Comparison of ENCODE assay signal across 8 cellular contexts in genomic region chr6:36443498-36443844, GRCh38. TPM values are rescaled to one million over a fixed set of nuclear protein-coding genes. Genes with fewer than 3 reads are reported as not detected.
DNase-seq lines count a peak whose midpoint lies in the region; ATAC-seq and TF ChIP-seq lines count a peak whose summit lies in the region.

No MANE protein-coding gene starts in this region.

- H3F3A ChIP-seq in GM23338 (replicated peaks; ENCODE audit: low read depth), result peaks cover 4% of the 10 kb centered on the region

- H3K4me1 Mint-ChIP-seq in GM23338, result peaks cover 24% of the 10 kb centered on the region
- peaks cover 51 to 65% (median 55%) of the 10 kb centered on the region in 3 donors for H3K4me1 Mint-ChIP-seq in T-cell

- H3K4me1 ChIP-seq in GM23338 (ENCODE audit: insufficient read depth) (peaks cover 11% of the 10 kb centered on the region), foreskin keratinocyte (peaks cover 16% of the 10 kb centered on the region), skeletal muscle satellite cell (ENCODE audit: control insufficient read depth, insufficient read depth, low read length) (peaks cover 37% of the 10 kb centered on the region)

- H3K4me3 Mint-ChIP-seq in GM23338, result peak overlapping the region; percentile 96
- peak overlapping the region; percentile 96 to 97 (median 97) for H3K4me3 Mint-ChIP-seq in T-cell

- no peak for DNase-seq in GM23338 (ENCODE audit: low spot score)
- DNase-seq in T-cell, result peak in 7 of 34 experiments; percentile 2 to 39 (median 6)
- DNase-seq in foreskin keratinocyte, result no peak
- no peak for DNase-seq in COR-L47 (lab: John Stamatoyannopoulos, UW)
- no peak for DNase-seq in activated CD8-positive, alpha-beta memory T cell treated with anti-CD3 and anti-CD28 coated beads for 24 hours

- ATAC-seq in GM23338, result no peak
- peak in 2 of 4 experiments; percentile 9 for ATAC-seq in T-cell (replicated peaks in 1 of 4)
- no peak for ATAC-seq in foreskin keratinocyte
- ATAC-seq in GM18870 (IDR thresholded peaks at IDR 0.05; ENCODE audit: unreplicated experiment), result no peak
- no peak for ATAC-seq in HG03469 (IDR thresholded peaks at IDR 0.05; ENCODE audit: unreplicated experiment)

- TF ChIP-seq CTCF in GM23338 (conservative IDR thresholded peaks at IDR 0.05; ENCODE audit: low read depth in 2 of 2) (no peak), foreskin keratinocyte (conservative IDR thresholded peaks at IDR 0.05) (no peak)

- H3K27ac Mint-ChIP-seq in GM23338 (peak overlapping the region; percentile 92), T-cell (peak overlapping the region; percentile 94)

- peak overlapping the region; percentile 85 for H3K4me2 ChIP-seq in GM23338
- H3K4me2 ChIP-seq in skeletal muscle satellite cell (ENCODE audit: low read length), result peak overlapping the region; percentile 99

- no peaks in the 10 kb centered on the region for H3K36me3 ChIP-seq in GM23338 (ENCODE audit: insufficient read depth)
- no peaks in the 10 kb centered on the region for H3K36me3 ChIP-seq in skeletal muscle satellite cell (ENCODE audit: insufficient read depth, low read length)

- H3K27me3 ChIP-seq in GM23338 (ENCODE audit: insufficient read depth) (no peaks in the 10 kb centered on the region), foreskin keratinocyte (no peaks in the 10 kb centered on the region), skeletal muscle satellite cell (ENCODE audit: control insufficient read depth, insufficient read depth, low read length) (no peaks in the 10 kb centered on the region)

- CTCF ChIA-PET in T-cell (lab: Charles Lee), result interaction anchor here in 1 of 2 donors (0.6 to 1.3 kb wide), 2 partner anchors 20 to 102 kb away, joined by 3 to 7 read pairs; no protein-coding TSS in a partner anchor

- H4K20me1 ChIP-seq in GM23338 (replicated peaks; ENCODE audit: insufficient read depth), result 0 out of 2 replicates have a peak, but pooled peaks cover 8% of the 10 kb centered on the region

- H3K4me3 ChIP-seq in GM23338, result peak overlapping the region; percentile 91
- H3K4me3 ChIP-seq in skeletal muscle satellite cell (ENCODE audit: low read length), result peak overlapping the region; percentile 95

- H3K9me3 Mint-ChIP-seq in GM23338 (no peaks in the 10 kb centered on the region), T-cell (no peaks in the 10 kb centered on the region)

- no peaks in the 10 kb centered on the region for H3K9me3 ChIP-seq in skeletal muscle satellite cell (replicated peaks; ENCODE audit: low read length)

- peaks cover 9% of the 10 kb centered on the region for H3K36me3 Mint-ChIP-seq in GM23338 (ENCODE audit: low read depth)
- peaks cover 11% of the 10 kb centered on the region for H3K36me3 Mint-ChIP-seq in T-cell

- H3K9ac ChIP-seq in skeletal muscle satellite cell (ENCODE audit: low read depth, low read length), result peak overlapping the region; percentile 99

- H3K27ac ChIP-seq in GM23338 (ENCODE audit: low read depth) (peak overlapping the region; percentile 64; the same call in 1 of the 2 replicates), foreskin keratinocyte (peak overlapping the region; percentile 88)

- H3K27me3 Mint-ChIP-seq in GM23338 (ENCODE audit: insufficient read depth, low read depth, poor library complexity), result peaks cover 5% of the 10 kb centered on the region
- no peaks in the 10 kb centered on the region for H3K27me3 Mint-ChIP-seq in T-cell

- POLR2A ChIA-PET in T-cell (lab: Charles Lee), result interaction anchor here (0.5 to 1.3 kb wide), 4 partner anchors 11 to 155 kb away, joined by 3 to 4 read pairs (median 4); no protein-coding TSS in a partner anchor

- H3K79me2 ChIP-seq in GM23338 (replicated peaks; ENCODE audit: insufficient read depth), result peaks cover 51% of the 10 kb centered on the region

- no peaks in the 10 kb centered on the region for H3K9me2 ChIP-seq in GM23338 (ENCODE audit: insufficient read depth)

- H2AFZ ChIP-seq in GM23338, result peak overlapping the region; percentile 84

TF ChIP-seq in GM23338, 12 proteins besides CTCF, POLR2A, EP300 and RAD21:
- TF ChIP-seq, protein P1, sequence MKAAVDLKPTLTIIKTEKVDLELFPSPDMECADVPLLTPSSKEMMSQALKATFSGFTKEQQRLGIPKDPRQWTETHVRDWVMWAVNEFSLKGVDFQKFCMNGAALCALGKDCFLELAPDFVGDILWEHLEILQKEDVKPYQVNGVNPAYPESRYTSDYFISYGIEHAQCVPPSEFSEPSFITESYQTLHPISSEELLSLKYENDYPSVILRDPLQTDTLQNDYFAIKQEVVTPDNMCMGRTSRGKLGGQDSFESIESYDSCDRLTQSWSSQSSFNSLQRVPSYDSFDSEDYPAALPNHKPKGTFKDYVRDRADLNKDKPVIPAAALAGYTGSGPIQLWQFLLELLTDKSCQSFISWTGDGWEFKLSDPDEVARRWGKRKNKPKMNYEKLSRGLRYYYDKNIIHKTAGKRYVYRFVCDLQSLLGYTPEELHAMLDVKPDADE (IDR thresholded peaks at IDR 0.05), result no peak
- TF ChIP-seq EZH2phosphoT487 (IDR thresholded peaks at IDR 0.05; ENCODE audit: unreplicated experiment) (no peak), STAT1 (IDR thresholded peaks at IDR 0.05; ENCODE audit: unreplicated experiment) (no peak), EZH2 (IDR thresholded peaks at IDR 0.05; ENCODE audit: low read depth, unreplicated experiment) (no peak), JUNB (IDR thresholded peaks at IDR 0.05; ENCODE audit: unreplicated experiment) (no peak), NANOG (IDR thresholded peaks at IDR 0.05; ENCODE audit: borderline replicate concordance) (no peak), CREB1 (CRISPR knock-in tag; IDR thresholded peaks at IDR 0.05; ENCODE audit: low read depth) (no peak), ZNF114 (CRISPR knock-in tag; IDR thresholded peaks at IDR 0.05) (no peak)
TF ChIP-seq in GM23338: peak in this region for 0.

RNA-seq across cellular contexts. Expression of gene KCTD20, which starts 0.7 kb away (rescaled TPM):
- 25.0 and 35.1 TPM in 2 replicates for total RNA-seq in GM23338 (2014; rRNA removed; shearing (Covaris generic))
- polyA plus RNA-seq in GM23338 (2016; fragmentation: Nextera tagmentation; extraction: Ambion mirVana), result 7.1 and 7.4 TPM in 2 replicates
- 10 to 100 TPM; 29.7 to 39.8 (median 33.3) TPM for total RNA-seq in T-cell
- 26.1 and 33.3 TPM in 2 replicates for total RNA-seq in foreskin keratinocyte
- polyA plus RNA-seq in foreskin keratinocyte, result 9.2 and 9.4 TPM in 2 replicates
- total RNA-seq in skeletal muscle satellite cell (2012; rRNA removed), result 33.7 and 46.3 TPM in 2 replicates

RNA-seq across cellular contexts. Expression of gene PXT1, which starts 0.8 kb away (rescaled TPM):
- total RNA-seq in GM23338 (2014; rRNA removed; shearing (Covaris generic)), result 0.14 TPM in 1 of 2 replicates, not detected in the other
- polyA plus RNA-seq in GM23338 (2016; fragmentation: Nextera tagmentation; extraction: Ambion mirVana) (not detected in 2 replicates), foreskin keratinocyte (0.04 TPM in 1 of 2 replicates, not detected in the other)
- total RNA-seq in T-cell (under 1 TPM in 4 of 5 donors, not detected in 1; 0.13 to 0.44 (median 0.25) TPM), foreskin keratinocyte (not detected in 2 replicates)
- under 0.01 TPM in 1 of 2 replicates, not detected in the other for total RNA-seq in skeletal muscle satellite cell (2012; rRNA removed)

RNA-seq across cellular contexts. Expression of gene ETV7, which starts 56.0 kb away (rescaled TPM):
- 0.19 and 1.2 TPM in 2 replicates for total RNA-seq in GM23338 (2014; rRNA removed; shearing (Covaris generic))
- 0.47 and 0.78 TPM in 2 replicates for polyA plus RNA-seq in GM23338 (2016; fragmentation: Nextera tagmentation; extraction: Ambion mirVana)
- 1 to 10 TPM in 3 of 5 donors, under 1 TPM in 2; 0.44 to 3.3 (median 1.1) TPM for total RNA-seq in T-cell
- total RNA-seq in foreskin keratinocyte, result 1.3 and 1.6 TPM in 2 replicates
- polyA plus RNA-seq in foreskin keratinocyte, result 1.3 and 1.5 TPM in 2 replicates
- not detected in 2 replicates for total RNA-seq in skeletal muscle satellite cell (2012; rRNA removed)
